ENCODE assay signal across 33 cellular contexts in the genomic region with DNA sequence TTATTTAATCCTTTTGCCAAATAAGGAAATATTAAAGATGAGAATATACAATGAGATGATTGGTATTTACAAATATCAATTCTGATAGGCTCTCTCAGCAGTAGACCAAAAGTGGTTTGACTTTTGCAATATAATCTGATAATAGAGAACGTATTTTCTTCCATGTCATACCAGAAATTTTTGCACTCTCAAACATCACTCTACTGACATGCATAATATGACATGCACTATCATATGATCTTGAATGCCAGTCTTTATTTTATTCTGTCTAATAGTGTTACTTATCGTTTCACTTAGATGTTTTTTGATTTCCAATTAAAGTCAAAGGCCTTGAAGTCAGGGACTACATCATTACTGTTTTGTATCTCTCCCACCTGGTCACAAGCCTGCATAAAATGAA.
DNase-seq lines count a peak whose midpoint lies in the region; ATAC-seq and TF ChIP-seq lines count a peak whose summit lies in the region.
"Had no signal": no experiment of that assay in that cellular context is flagged by ENCODE, and none has a peak within 500 bp of the region (broad histone marks: within the 10 kb centered on the region; RNA-seq: fewer than 3 reads in every experiment).

No MANE protein-coding gene starts in this region.

- no peaks in the 10 kb centered on the region for H3K9me3 Mint-ChIP-seq in neural progenitor cell

- H3K9me2 ChIP-seq in SU-DHL-6 (replicated peaks; ENCODE audit: insufficient read depth, low read length) = no peaks in the 10 kb centered on the region
- H3K9me2 ChIP-seq in neural cell (ENCODE audit: insufficient read depth, low read length) = no peaks in the 10 kb centered on the region

- TF ChIP-seq EP300 in neural cell (conservative IDR thresholded peaks at IDR 0.05; ENCODE audit: poor library complexity, severe bottlenecking) = peak; percentile 82

- H2AFZ ChIP-seq in SU-DHL-6 (ENCODE audit: low read depth, low read length, severe bottlenecking) (peak overlapping the region; percentile 57), neural cell (ENCODE audit: low read depth, low read length) (no peak overlapping the region), neural progenitor cell (replicated peaks) (peak overlapping the region; percentile 7)

- DNase-seq in neural progenitor cell (ENCODE audit: low spot score) (no peak), HUDEP-2 (lab: John Stamatoyannopoulos, UW; ENCODE audit: unreplicated experiment in 76 of 76) (no peak), AG08396 (ENCODE audit: low spot score) (no peak)
- DNase-seq: 8988T; ACHN; AML-193; BE2C; C1 segment of cervical spinal cord; Caco-2; Calu3; CD4-positive, alpha-beta memory T cell; CD4-positive, alpha-beta T cell; CD4-positive, CD25-positive, alpha-beta regulatory T cell; CD8-positive, alpha-beta memory T cell; CD8-positive, alpha-beta T cell; COR-L47; DMS 273 treated with DMSO at 0.1 percent for 48 hours; DMS153; DMS53; DMS79; DMS79 treated with DMSO at 0.1 percent for 48 hours; DND-41; EL had no signal

- H3K79me2 ChIP-seq in SU-DHL-6 (ENCODE audit: insufficient read depth, low read length) = no peaks in the 10 kb centered on the region
- no peaks in the 10 kb centered on the region for H3K79me2 ChIP-seq in neural cell (replicated peaks; ENCODE audit: insufficient read depth, low read length)
- H3K79me2 ChIP-seq in neural progenitor cell (ENCODE audit: low read depth) = no peaks in the 10 kb centered on the region

- ATAC-seq in GM18867 (IDR thresholded peaks at IDR 0.05; ENCODE audit: unreplicated experiment) = no peak
- ATAC-seq: A549; CD8-positive, alpha-beta T cell had no signal

- H3K4me1 ChIP-seq in neural progenitor cell = peaks cover 16% of the 10 kb centered on the region
- H3K4me1 ChIP-seq: A549; BE2C; BLaER1; BLaER1 treated with 17β-estradiol and CSF1 and Interleukin-3, amounts not matched to agents 10 nM and 100 nM; Caco-2 had no signal

- H3K4me3 Mint-ChIP-seq in neural progenitor cell = no peak overlapping the region
- H3K4me3 Mint-ChIP-seq: B cell; CD14-positive monocyte; CD4-positive, alpha-beta memory T cell; CD4-positive, alpha-beta T cell; CD4-positive, CD25-positive, alpha-beta regulatory T cell; CD8-positive, alpha-beta memory T cell; CD8-positive, alpha-beta T cell had no signal

- no peak for TF ChIP-seq CTCF in SU-DHL-6 (IDR thresholded peaks at IDR 0.05; ENCODE audit: insufficient read depth, low read length, poor library complexity, severe bottlenecking)
- TF ChIP-seq CTCF in neural cell (IDR thresholded peaks at IDR 0.05; ENCODE audit: poor library complexity, severe bottlenecking) = no peak
- no peak for TF ChIP-seq CTCF in neural progenitor cell (IDR thresholded peaks at IDR 0.05)

- no peaks in the 10 kb centered on the region for H3F3A ChIP-seq in SU-DHL-6 (ENCODE audit: insufficient read depth)
- no peaks in the 10 kb centered on the region for H3F3A ChIP-seq in neural cell (ENCODE audit: insufficient read depth, low read length, poor library complexity, severe bottlenecking)
- H3F3A ChIP-seq in neural progenitor cell (ENCODE audit: low read depth) = peaks cover 15% of the 10 kb centered on the region

- H3K4me1 Mint-ChIP-seq in neural progenitor cell = peaks cover 15% of the 10 kb centered on the region
- H3K4me1 Mint-ChIP-seq: B cell; CD14-positive monocyte; CD4-positive, alpha-beta memory T cell; CD4-positive, CD25-positive, alpha-beta regulatory T cell; CD8-positive, alpha-beta memory T cell had no signal

- H3K4me3 ChIP-seq in SU-DHL-6 (ENCODE audit: insufficient read depth, low read length, poor library complexity, severe bottlenecking) = no peak overlapping the region
- no peak overlapping the region for H3K4me3 ChIP-seq in neural cell (ENCODE audit: low read length)
- H3K4me3 ChIP-seq in neural progenitor cell = no peak overlapping the region
- H3K4me3 ChIP-seq: A549; BLaER1; BLaER1 treated with 17β-estradiol and CSF1 and Interleukin-3, amounts not matched to agents 10 nM and 100 nM had no signal

- H3K9ac ChIP-seq in SU-DHL-6 (ENCODE audit: low read length) = no peak overlapping the region
- H3K9ac ChIP-seq in neural cell (ENCODE audit: low read length) = no peak overlapping the region
- H3K9ac ChIP-seq in neural progenitor cell = no peak overlapping the region
- H3K9ac ChIP-seq: BLaER1; BLaER1 treated with 17β-estradiol and CSF1 and Interleukin-3, amounts not matched to agents 10 nM and 100 nM had no signal

- H3K27ac Mint-ChIP-seq in neural progenitor cell = no peak overlapping the region
- H3K27ac Mint-ChIP-seq: B cell; CD14-positive monocyte; CD4-positive, alpha-beta memory T cell; CD4-positive, alpha-beta T cell; CD4-positive, CD25-positive, alpha-beta regulatory T cell; CD8-positive, alpha-beta memory T cell; CD8-positive, alpha-beta T cell had no signal

- no peaks in the 10 kb centered on the region for H3K36me3 Mint-ChIP-seq in neural progenitor cell
- H3K36me3 Mint-ChIP-seq: CD14-positive monocyte; CD4-positive, alpha-beta memory T cell; CD4-positive, CD25-positive, alpha-beta regulatory T cell; CD8-positive, alpha-beta memory T cell; CD8-positive, alpha-beta T cell had no signal

- no peak overlapping the region for H3K4me2 ChIP-seq in SU-DHL-6 (ENCODE audit: low read depth, low read length, poor library complexity, severe bottlenecking)
- no peak overlapping the region for H3K4me2 ChIP-seq in neural cell (ENCODE audit: low read length)
- H3K4me2 ChIP-seq in neural progenitor cell = no peak overlapping the region
- H3K4me2 ChIP-seq: A549; BLaER1; BLaER1 treated with 17β-estradiol and CSF1 and Interleukin-3, amounts not matched to agents 10 nM and 100 nM had no signal

- no peaks in the 10 kb centered on the region for H3K36me3 ChIP-seq in SU-DHL-6 (ENCODE audit: low read length)
- H3K36me3 ChIP-seq in neural cell (ENCODE audit: insufficient read depth, low read length) = no peaks in the 10 kb centered on the region
- H3K36me3 ChIP-seq in neural progenitor cell = no peaks in the 10 kb centered on the region
- H3K36me3 ChIP-seq: BE2C; BLaER1; BLaER1 treated with 17β-estradiol and CSF1 and Interleukin-3, amounts not matched to agents 10 nM and 100 nM had no signal

- H3K27me3 ChIP-seq in SU-DHL-6 (ENCODE audit: low read length) = no peaks in the 10 kb centered on the region
- no peaks in the 10 kb centered on the region for H3K27me3 ChIP-seq in neural cell (ENCODE audit: insufficient read depth, low read depth, low read length)
- H3K27me3 ChIP-seq in neural progenitor cell = no peaks in the 10 kb centered on the region
- H3K27me3 ChIP-seq: BE2C; BLaER1; BLaER1 treated with 17β-estradiol and CSF1 and Interleukin-3, amounts not matched to agents 10 nM and 100 nM had no signal

- H4K20me1 ChIP-seq in SU-DHL-6 (ENCODE audit: low read depth, low read length) (no peaks in the 10 kb centered on the region), neural cell (ENCODE audit: insufficient read depth) (no peaks in the 10 kb centered on the region), neural progenitor cell (ENCODE audit: low read depth) (no peaks in the 10 kb centered on the region)
- H4K20me1 ChIP-seq: BLaER1; BLaER1 treated with 17β-estradiol and CSF1 and Interleukin-3, amounts not matched to agents 10 nM and 100 nM had no signal

- no peak overlapping the region for H3K27ac ChIP-seq in SU-DHL-6 (ENCODE audit: low read depth, low read length)
- no peak overlapping the region for H3K27ac ChIP-seq in neural cell (ENCODE audit: low read length)
- no peak overlapping the region for H3K27ac ChIP-seq in neural progenitor cell
- H3K27ac ChIP-seq: 22Rv1; A549; BLaER1; BLaER1 treated with 17β-estradiol and CSF1 and Interleukin-3, amounts not matched to agents 10 nM and 100 nM; C4-2B had no signal

- H3K9me3 ChIP-seq in SU-DHL-6 (ENCODE audit: insufficient read depth, low read length) = no peaks in the 10 kb centered on the region
- no peaks in the 10 kb centered on the region for H3K9me3 ChIP-seq in neural cell (ENCODE audit: low read length)
- H3K9me3 ChIP-seq in neural progenitor cell (ENCODE audit: low read depth) = no peaks in the 10 kb centered on the region
- H3K9me3 ChIP-seq: A549; BE2C; BLaER1; BLaER1 treated with 17β-estradiol and CSF1 and Interleukin-3, amounts not matched to agents 10 nM and 100 nM; Caco-2 had no signal

- peaks cover 3% of the 10 kb centered on the region for H3K27me3 Mint-ChIP-seq in neural progenitor cell (ENCODE audit: insufficient read depth, low read depth)
- H3K27me3 Mint-ChIP-seq: B cell; CD4-positive, alpha-beta memory T cell; CD4-positive, alpha-beta T cell; CD4-positive, CD25-positive, alpha-beta regulatory T cell; CD8-positive, alpha-beta memory T cell had no signal

- no peak for TF ChIP-seq RAD21 in neural cell (conservative IDR thresholded peaks at IDR 0.05)

TF ChIP-seq in neural cell, 6 proteins besides CTCF, POLR2A, EP300 and RAD21:
- no peak for TF ChIP-seq SMC3 (conservative IDR thresholded peaks at IDR 0.05; ENCODE audit: poor library complexity)
- TF ChIP-seq POLR2AphosphoS5 (IDR thresholded peaks at IDR 0.05) = peak; percentile 53
